In genomic region chr12:9087087-9087835, GRCh38 we compare ENCODE assay signal across 27 cellular contexts.
"Had no signal": no experiment of that assay in that cellular context is flagged by ENCODE, and none has a peak within 500 bp of the region (broad histone marks: within the 10 kb centered on the region; RNA-seq: fewer than 3 reads in every experiment).

No MANE protein-coding gene starts in this region.

- DNase-seq: naive B cell; naive thymus-derived CD8-positive, alpha-beta T cell; nephron progenitor cell; nucleus accumbens; pancreas; right cardiac atrium; stimulated activated CD4-positive, alpha-beta T cell treated with anti-CD3 and anti-CD28 coated beads, Interleukin-15, amount 100 ng/mL, for 24 hours; stimulated activated CD4-positive, alpha-beta T cell treated with anti-CD3 and anti-CD28 coated beads, Interleukin-2, amount 100 ng/mL, for 24 hours; stimulated activated CD4-positive, alpha-beta T cell treated with anti-CD3 and anti-CD28 coated beads, Interleukin-2, amount 100 ng/mL, for 48 hours; stimulated activated CD4-positive, alpha-beta T cell treated with anti-CD3 and anti-CD28 coated beads, Interleukin-4, amount 100 ng/mL, for 24 hours; stimulated activated naive B cell treated with anti-CD40 and anti-IgM and Interleukin-4, amounts not matched to agents 10 μg/mL and 1 μg/mL and 100 μg/mL, for 72 hours; stimulated activated naive CD4-positive, alpha-beta T cell treated with Interleukin-2 at 50 U/mL for 16 hours; stomach; thyroid gland; trophoblast cell; upper lobe of left lung; uterus had no signal

- H3K36me3 Mint-ChIP-seq: stimulated activated effector memory CD8-positive, alpha-beta T cell treated with anti-CD3 and anti-CD28 coated beads, Interleukin-12 subunit alpha, Interleukin-12 subunit beta, amount 100 ng/mL, for 72 hours had no signal

- H3K4me1 ChIP-seq: pancreas, prostate gland, stomach, thyroid gland, tibial nerve, upper lobe of left lung, uterus had no signal

- H3K27ac Mint-ChIP-seq: naive B cell; natural killer cell treated with Interleukin-12 subunit alpha and Interleukin-12 subunit beta and Interleukin-15 and Interleukin-18, amount 100 ng/mL, for 72 hours; nephron progenitor cell; stimulated activated effector memory CD8-positive, alpha-beta T cell treated with anti-CD3 and anti-CD28 coated beads, Interleukin-12 subunit alpha, Interleukin-12 subunit beta, amount 100 ng/mL, for 72 hours; stimulated activated naive B cell treated with anti-CD40 and anti-IgM and Interleukin-4, amounts not matched to agents 10 μg/mL and 1 μg/mL and 100 μg/mL, for 72 hours; stimulated activated naive CD8-positive, alpha-beta T cell treated with anti-CD3 and anti-CD28 coated beads, Interleukin-15, Interleukin-2, amounts not matched to agents 100 ng/mL and 50 ng/mL, for 24 hours had no signal

- H3K9me3 ChIP-seq: neutrophil, pancreas, prostate gland, thyroid gland had no signal

- H3K4me1 Mint-ChIP-seq: naive thymus-derived CD8-positive, alpha-beta T cell; nephron progenitor cell; neural crest cell; stimulated activated naive B cell treated with anti-CD40 and anti-IgM and Interleukin-4, amounts not matched to agents 10 μg/mL and 1 μg/mL and 100 μg/mL, for 72 hours had no signal

- H3K27me3 ChIP-seq: neutrophil, pancreas, stomach, thyroid gland, tibial nerve, upper lobe of left lung, uterus had no signal

- H3K27me3 Mint-ChIP-seq: naive B cell; natural killer cell treated with Interleukin-12 subunit alpha and Interleukin-12 subunit beta and Interleukin-15 and Interleukin-18, amount 100 ng/mL, for 72 hours; stimulated activated naive B cell treated with anti-CD40 and anti-IgM and Interleukin-4, amounts not matched to agents 10 μg/mL and 1 μg/mL and 100 μg/mL, for 72 hours; stimulated activated naive CD8-positive, alpha-beta T cell treated with anti-CD3 and anti-CD28 coated beads, Interleukin-15, Interleukin-2, amounts not matched to agents 100 ng/mL and 50 ng/mL, for 24 hours had no signal

- H3K27ac ChIP-seq: neutrophil, pancreas, prostate gland, skin epidermis, stomach, thoracic aorta, thyroid gland, tibial nerve, upper lobe of left lung, uterus had no signal

- H3K36me3 ChIP-seq: neutrophil, pancreas, prostate gland, uterus had no signal

- FAIRE-seq: pancreas had no signal

- ATAC-seq: naive thymus-derived CD8-positive, alpha-beta T cell; natural killer cell treated with Interleukin-12 subunit alpha and Interleukin-12 subunit beta and Interleukin-15 and Interleukin-18, amount 100 ng/mL, for 72 hours; pancreas; right cardiac atrium; sciatic nerve; stimulated activated effector memory CD8-positive, alpha-beta T cell treated with anti-CD3 and anti-CD28 coated beads, Interleukin-12 subunit alpha, Interleukin-12 subunit beta, amount 100 ng/mL, for 72 hours; stimulated activated naive B cell treated with anti-CD40 and anti-IgM and Interleukin-4, amounts not matched to agents 10 μg/mL and 1 μg/mL and 100 μg/mL, for 72 hours had no signal

- H3K4me3 Mint-ChIP-seq: naive B cell; naive thymus-derived CD8-positive, alpha-beta T cell; natural killer cell treated with Interleukin-12 subunit alpha and Interleukin-12 subunit beta and Interleukin-15 and Interleukin-18, amount 100 ng/mL, for 72 hours; nephron progenitor cell; neural crest cell; stimulated activated effector memory CD8-positive, alpha-beta T cell treated with anti-CD3 and anti-CD28 coated beads, Interleukin-12 subunit alpha, Interleukin-12 subunit beta, amount 100 ng/mL, for 72 hours; stimulated activated naive B cell treated with anti-CD40 and anti-IgM and Interleukin-4, amounts not matched to agents 10 μg/mL and 1 μg/mL and 100 μg/mL, for 72 hours; stimulated activated naive CD8-positive, alpha-beta T cell treated with anti-CD3 and anti-CD28 coated beads, Interleukin-15, Interleukin-2, amounts not matched to agents 100 ng/mL and 50 ng/mL, for 24 hours had no signal

- H3K4me3 ChIP-seq: pancreas, prostate gland, skin epidermis, stomach, thoracic aorta, thyroid gland, tibial nerve, upper lobe of left lung, uterus had no signal
